In genomic region chr11:85682330-85683305, GRCh38 we compare ENCODE assay signal across 9 cellular contexts. TPM values are rescaled to one million over a fixed set of nuclear protein-coding genes. Genes with fewer than 3 reads are reported as not detected.
A peak's percentile ranks its signal among the peaks of the same experiment; 100 is the strongest.
DNase-seq lines count a peak whose midpoint lies in the region; ATAC-seq, FAIRE-seq and TF ChIP-seq lines count a peak whose summit lies in the region.
"Had no signal": no experiment of that assay in that cellular context is flagged by ENCODE, and none has a peak within 500 bp of the region (broad histone marks: within the 10 kb centered on the region; RNA-seq: fewer than 3 reads in every experiment).

No MANE protein-coding gene starts in this region.

- H3K27ac Mint-ChIP-seq in endothelial cell (ENCODE audit: unreplicated experiment): no peak overlapping the region

- H3K79me2 ChIP-seq in hepatocyte: no peaks in the 10 kb centered on the region

- ATAC-seq in GM18868 (IDR thresholded peaks at IDR 0.05; ENCODE audit: unreplicated experiment) (peak; percentile 81), HG03066 (IDR thresholded peaks at IDR 0.05; ENCODE audit: low read depth, unreplicated experiment) (peak; percentile 74), SK-N-SH treated with all-trans-retinoic acid at 6 μM for 48 hours (peak; percentile 54)

- H3K27me3 ChIP-seq in adipocyte (replicated peaks; ENCODE audit: control insufficient read depth, insufficient read depth, low read length): no peaks in the 10 kb centered on the region
- peaks cover 3% of the 10 kb centered on the region for H3K27me3 ChIP-seq in hepatocyte

- H3K4me1 Mint-ChIP-seq in endothelial cell (ENCODE audit: unreplicated experiment): peaks cover 43% of the 10 kb centered on the region

- no peak overlapping the region for H3K4me2 ChIP-seq in hepatocyte

- peak overlapping the region; percentile 87 for H3K9ac ChIP-seq in adipocyte (ENCODE audit: low read length)
- peak overlapping the region; percentile 58 to 81 for H3K9ac ChIP-seq in kidney (ENCODE audit: low read length in 2 of 2)

- H3K4me3 ChIP-seq in adipocyte (ENCODE audit: low read length) (peak overlapping the region; percentile 87), kidney (ENCODE audit: low read length in 2 of 2) (peak overlapping the region; percentile 73 to 87), hepatocyte (no peak overlapping the region)

- peaks cover 7% of the 10 kb centered on the region for H3K27me3 Mint-ChIP-seq in endothelial cell (ENCODE audit: unreplicated experiment)

- H3K9me3 ChIP-seq in adipocyte (ENCODE audit: control insufficient read depth, low read length) (no peaks in the 10 kb centered on the region), kidney (ENCODE audit: control insufficient read depth in 1 of 2, low read length in 2 of 2) (no peaks in the 10 kb centered on the region), hepatocyte (ENCODE audit: low read depth) (no peaks in the 10 kb centered on the region)

- H2AFZ ChIP-seq in hepatocyte: no peak overlapping the region

- no peak overlapping the region for H3K27ac ChIP-seq in kidney (ENCODE audit: low read depth in 2 of 2, low read length in 2 of 2)
- no peak overlapping the region for H3K27ac ChIP-seq in hepatocyte

- no peaks in the 10 kb centered on the region for H3K9me2 ChIP-seq in hepatocyte (replicated peaks; ENCODE audit: insufficient read depth)

- no peaks in the 10 kb centered on the region for H3K9me3 Mint-ChIP-seq in endothelial cell (ENCODE audit: unreplicated experiment)

- H3K4me1 ChIP-seq in adipocyte (ENCODE audit: control insufficient read depth, insufficient read depth, low read length) (peaks cover 18% of the 10 kb centered on the region), kidney (ENCODE audit: control insufficient read depth in 1 of 2, insufficient read depth in 1 of 2, low read depth in 1 of 2, low read length in 2 of 2) (peaks cover 0 to 17% of the 10 kb centered on the region in 2 donors), hepatocyte (ENCODE audit: insufficient read depth) (no peaks in the 10 kb centered on the region)

- H3K36me3 Mint-ChIP-seq in endothelial cell (ENCODE audit: low read depth, unreplicated experiment): no peaks in the 10 kb centered on the region

- 98% methylated on average over 38 of the region's 43 CpGs for WGBS in hepatocyte (ENCODE audit: low lambda C conversion rate, missing lambda C conversion rate)

- intact Hi-C loops in kidney (cut with DNase I): no loop called here

- DNase-seq in adipocyte (ENCODE audit: low read depth) (no peak), kidney (peak; percentile 83), endothelial cell (ENCODE audit: low spot score) (no peak), hepatocyte (ENCODE audit: low spot score) (no peak)
- peak; percentile 73 to 76 for DNase-seq in stimulated activated CD4-positive, alpha-beta T cell treated with anti-CD3 and anti-CD28 coated beads, Interleukin-2, amount 100 ng/mL, for 24 hours

- H4K20me1 ChIP-seq in hepatocyte (ENCODE audit: insufficient read depth, poor library complexity, severe bottlenecking): no peaks in the 10 kb centered on the region

- no peak for FAIRE-seq in kidney (lab: Jason Lieb, UNC)

- TF ChIP-seq CTCF in kidney (IDR thresholded peaks at IDR 0.05; ENCODE audit: borderline replicate concordance, extremely low read depth, insufficient read depth) (no peak), endothelial cell (IDR thresholded peaks at IDR 0.05; ENCODE audit: unreplicated experiment) (no peak), hepatocyte (IDR thresholded peaks at IDR 0.05; ENCODE audit: poor library complexity) (no peak)

- H3K36me3 ChIP-seq in adipocyte (ENCODE audit: control insufficient read depth, insufficient read depth, low read length, severe bottlenecking) (no peaks in the 10 kb centered on the region), kidney (ENCODE audit: control insufficient read depth in 1 of 2, insufficient read depth in 2 of 2, low read length in 2 of 2) (no peaks in the 10 kb centered on the region), hepatocyte (replicated peaks; ENCODE audit: insufficient read depth, low read depth) (no peaks in the 10 kb centered on the region)

- no peak overlapping the region for H3K4me3 Mint-ChIP-seq in endothelial cell (ENCODE audit: unreplicated experiment)

TF ChIP-seq in SK-N-SH treated with all-trans-retinoic acid at 6 μM for 48 hours, 23 proteins besides CTCF, POLR2A, EP300 and RAD21:
- no peak for TF ChIP-seq CREB5 (CRISPR knock-in tag; IDR thresholded peaks at IDR 0.05; ENCODE audit: low read depth)
- no peak for TF ChIP-seq TOX (CRISPR knock-in tag; IDR thresholded peaks at IDR 0.05; ENCODE audit: borderline replicate concordance)
- TF ChIP-seq PPARA (CRISPR knock-in tag; IDR thresholded peaks at IDR 0.05; ENCODE audit: borderline replicate concordance): no peak
- TF ChIP-seq ESRRG (CRISPR knock-in tag; IDR thresholded peaks at IDR 0.05): no peak
- no peak for TF ChIP-seq POU6F1 (CRISPR knock-in tag; IDR thresholded peaks at IDR 0.05; ENCODE audit: borderline replicate concordance, low read depth)
- no peak for TF ChIP-seq CSRNP3 (CRISPR knock-in tag; IDR thresholded peaks at IDR 0.05)
- TF ChIP-seq SNAI2 (CRISPR knock-in tag; IDR thresholded peaks at IDR 0.05): no peak
- no peak for TF ChIP-seq BACH2 (CRISPR knock-in tag; IDR thresholded peaks at IDR 0.05; ENCODE audit: borderline replicate concordance)
- TF ChIP-seq ZFP3 (CRISPR knock-in tag; IDR thresholded peaks at IDR 0.05): no peak
- TF ChIP-seq CSDC2 (CRISPR knock-in tag; IDR thresholded peaks at IDR 0.05): no peak
TF ChIP-seq in SK-N-SH treated with all-trans-retinoic acid at 6 μM for 48 hours: peak in this region for 0.

RNA-seq across cellular contexts. Expression of gene CCDC89, which starts 3.4 kb away (rescaled TPM):
- total RNA-seq in kidney (3.7 TPM), endothelial cell (ENCODE audit: unreplicated experiment) (not detected), hepatocyte (0.72 and 0.83 TPM in 2 replicates)
- polyA plus RNA-seq in kidney (ENCODE audit: insufficient read depth, low read depth, low replicate concordance) (2.7 TPM), hepatocyte (0.43 and 0.75 TPM in 2 replicates)
- total RNA-seq: dermis microvascular lymphatic vessel endothelial cell had no signal

RNA-seq across cellular contexts. Expression of gene CREBZF, which starts 17.7 kb away (rescaled TPM):
- total RNA-seq in kidney (44.7 TPM), endothelial cell (ENCODE audit: unreplicated experiment) (49.0 TPM), hepatocyte (49.4 and 69.7 TPM in 2 replicates)
- polyA plus RNA-seq in kidney (ENCODE audit: insufficient read depth, low read depth, low replicate concordance) (15.2 TPM), hepatocyte (46.0 and 68.1 TPM in 2 replicates)

RNA-seq across cellular contexts. Expression of gene TMEM126A, which starts 34.9 kb away (rescaled TPM):
- total RNA-seq in kidney (20.3 TPM), endothelial cell (ENCODE audit: unreplicated experiment) (17.8 TPM), hepatocyte (39.6 and 48.0 TPM in 2 replicates)
- polyA plus RNA-seq in kidney (ENCODE audit: insufficient read depth, low read depth, low replicate concordance) (63.8 TPM), hepatocyte (44.8 and 58.0 TPM in 2 replicates)

RNA-seq across cellular contexts. Expression of gene TMEM126B, which starts 54.2 kb away (rescaled TPM):
- total RNA-seq in kidney (51.5 TPM), endothelial cell (ENCODE audit: unreplicated experiment) (42.0 TPM), hepatocyte (78.3 and 87.8 TPM in 2 replicates)
- polyA plus RNA-seq in kidney (ENCODE audit: insufficient read depth, low read depth, low replicate concordance) (54.7 TPM), hepatocyte (57.9 and 58.9 TPM in 2 replicates)

RNA-seq across cellular contexts. Expression of gene DLG2, which starts 55.5 kb away (rescaled TPM):
- total RNA-seq in kidney (7.2 TPM), endothelial cell (ENCODE audit: unreplicated experiment) (5.1 TPM), hepatocyte (1.7 and 6.8 TPM in 2 replicates)
- polyA plus RNA-seq in kidney (ENCODE audit: insufficient read depth, low read depth, low replicate concordance) (2.9 TPM), hepatocyte (0.45 and 2.6 TPM in 2 replicates)

Comparison
In these comparisons a context has a peak if more than half of its experiments do, and no peak if none do; other contexts are left out.
1. DNase-seq: peak in kidney (single experiment) and stimulated activated CD4-positive, alpha-beta T cell treated with anti-CD3 and anti-CD28 coated beads, Interleukin-2, amount 100 ng/mL, for 24 hours (2 of 2); none in adipocyte (single experiment), endothelial cell (single experiment) and hepatocyte (single experiment).
2. Peak in every context shown above with its lines, with median percentiles within 50 percentile points of each other: ATAC-seq.